Comparison of ENCODE assay signal across 8 cellular contexts in the genomic region with DNA sequence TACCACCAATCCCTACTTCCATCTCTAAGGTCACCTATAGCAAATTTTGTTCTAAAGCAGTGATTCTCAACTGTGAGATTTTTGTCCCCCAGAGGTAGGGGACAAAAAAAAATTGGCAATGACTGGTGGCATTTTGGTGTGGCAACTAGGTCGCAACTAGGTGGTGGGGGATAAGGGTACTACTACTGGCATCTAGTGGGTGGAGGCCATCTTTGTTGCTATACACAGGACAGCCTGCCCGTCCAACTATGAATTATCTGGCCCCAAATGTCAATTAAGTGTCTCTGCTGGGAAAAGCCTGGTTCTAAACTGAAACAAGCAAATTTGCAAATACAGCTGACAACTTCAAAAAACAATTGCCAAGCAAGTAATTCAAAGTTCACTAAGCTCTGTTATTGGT. TPM values are rescaled to one million over a fixed set of nuclear protein-coding genes. Genes with fewer than 3 reads are reported as not detected.
A peak's percentile ranks its signal among the peaks of the same experiment; 100 is the strongest.
DNase-seq lines count a peak whose midpoint lies in the region; ATAC-seq and TF ChIP-seq lines count a peak whose summit lies in the region.

No MANE protein-coding gene starts in this region.

- H3K4me1 ChIP-seq in right lobe of liver (peaks cover 0 to 53% (median 15%) of the 10 kb centered on the region in 4 donors), urinary bladder (ENCODE audit: insufficient read depth) (no peaks in the 10 kb centered on the region)

- H3K27ac ChIP-seq in right lobe of liver (peak overlapping the region; percentile 92 to 98 (median 96)), urinary bladder (ENCODE audit: low read depth) (no peak overlapping the region)

- intact Hi-C loops in right lobe of liver (cut with DNase I) = no loop called here

- H3K27me3 ChIP-seq in right lobe of liver = no peaks in the 10 kb centered on the region

- peak overlapping the region; percentile 60 to 94 (median 69) for H3K4me3 ChIP-seq in right lobe of liver
- peak overlapping the region; percentile 83 for H3K4me3 ChIP-seq in urinary bladder (ENCODE audit: low read depth, low read length)

- peaks cover 49% of the 10 kb centered on the region for H3K4me1 Mint-ChIP-seq in HFFc6 (ENCODE audit: low read depth)
- H3K4me1 Mint-ChIP-seq in activated naive CD8-positive, alpha-beta T cell treated with anti-CD3 and anti-CD28 coated beads, Interleukin-2, amount 50 U/mL, for 24 hours = peaks cover 40% of the 10 kb centered on the region

- H3K4me3 Mint-ChIP-seq in HFFc6 = peak overlapping the region; percentile 96
- H3K4me3 Mint-ChIP-seq in activated naive CD8-positive, alpha-beta T cell treated with anti-CD3 and anti-CD28 coated beads, Interleukin-2, amount 50 U/mL, for 24 hours = peak overlapping the region; percentile 86

- 10% methylated on average over 2 of the region's 2 CpGs for WGBS in right lobe of liver (ENCODE audit: insufficient coverage, low coverage, low lambda C conversion rate, missing lambda C conversion rate)
- 57% methylated on average over 2 of the region's 2 CpGs for WGBS in urinary bladder

- peak overlapping the region; percentile 93 for H3K27ac Mint-ChIP-seq in HFFc6
- peak overlapping the region; percentile 77 for H3K27ac Mint-ChIP-seq in activated naive CD8-positive, alpha-beta T cell treated with anti-CD3 and anti-CD28 coated beads, Interleukin-2, amount 50 U/mL, for 24 hours

- no peaks in the 10 kb centered on the region; the same call in 1 of the 2 replicates for H3K27me3 Mint-ChIP-seq in HFFc6 (ENCODE audit: insufficient read depth)
- H3K27me3 Mint-ChIP-seq in activated naive CD8-positive, alpha-beta T cell treated with anti-CD3 and anti-CD28 coated beads, Interleukin-2, amount 50 U/mL, for 24 hours = no peaks in the 10 kb centered on the region

- TF ChIP-seq POLR2A in right lobe of liver (IDR thresholded peaks at IDR 0.05) = no peak

- no peaks in the 10 kb centered on the region for H3K9me3 Mint-ChIP-seq in HFFc6
- H3K9me3 Mint-ChIP-seq in activated naive CD8-positive, alpha-beta T cell treated with anti-CD3 and anti-CD28 coated beads, Interleukin-2, amount 50 U/mL, for 24 hours = no peaks in the 10 kb centered on the region

- TF ChIP-seq CTCF in HFFc6 (IDR thresholded peaks at IDR 0.05) (no peak), right lobe of liver (IDR thresholded peaks at IDR 0.05) (no peak)

- DNase-seq in 8988T = peak; percentile 21
- no peak for DNase-seq in HFFc6
- DNase-seq in activated naive CD8-positive, alpha-beta T cell treated with anti-CD3 and anti-CD28 coated beads, Interleukin-2, amount 50 U/mL, for 24 hours = no peak
- no peak for DNase-seq in right lobe of liver
- no peak for DNase-seq in OCI-M2 (lab: John Stamatoyannopoulos, UW; ENCODE audit: unreplicated experiment)

- H3K9me3 ChIP-seq in right lobe of liver = no peaks in the 10 kb centered on the region

- peaks cover 28% of the 10 kb centered on the region for H3K36me3 Mint-ChIP-seq in HFFc6 (ENCODE audit: low read depth)
- peaks cover 5% of the 10 kb centered on the region for H3K36me3 Mint-ChIP-seq in activated naive CD8-positive, alpha-beta T cell treated with anti-CD3 and anti-CD28 coated beads, Interleukin-2, amount 50 U/mL, for 24 hours (ENCODE audit: low read depth)

- ATAC-seq in activated naive CD8-positive, alpha-beta T cell treated with anti-CD3 and anti-CD28 coated beads, Interleukin-2, amount 50 U/mL, for 24 hours = no peak
- ATAC-seq in right lobe of liver (no peak), HG03520 (IDR thresholded peaks at IDR 0.05; ENCODE audit: unreplicated experiment) (no peak), HG03354 (IDR thresholded peaks at IDR 0.05; ENCODE audit: poor library complexity, severe bottlenecking, unreplicated experiment) (no peak)

- peaks cover 0 to 4% (median 0%) of the 10 kb centered on the region in 4 donors for H3K36me3 ChIP-seq in right lobe of liver
- H3K36me3 ChIP-seq in urinary bladder (ENCODE audit: insufficient read depth) = no peaks in the 10 kb centered on the region

RNA-seq across cellular contexts. Expression of a gene that starts 1.4 kb away (rescaled TPM):
- total RNA-seq in HFFc6 (2021; fragmentation: NEBNext Ultra II Directional; extraction: Animal tissue kit (Norgen Biotek cat#: 25700)) = 10 to 100 TPM; 25.4 to 44.5 (median 41.5) TPM
- 10 to 100 TPM; 16.2 to 29.1 (median 22.3) TPM for total RNA-seq in right lobe of liver
- total RNA-seq in urinary bladder = 46.1 TPM
- 14.4 TPM for polyA plus RNA-seq in urinary bladder
